Comparison of ENCODE assay signal across 11 cellular contexts in genomic region chr3:113051827-113052226, GRCh38.
A peak's percentile ranks its signal among the peaks of the same experiment; 100 is the strongest.
DNase-seq lines count a peak whose midpoint lies in the region; ATAC-seq, FAIRE-seq and TF ChIP-seq lines count a peak whose summit lies in the region.
"Had no signal": no experiment of that assay in that cellular context is flagged by ENCODE, and none has a peak within 500 bp of the region (broad histone marks: within the 10 kb centered on the region; RNA-seq: fewer than 3 reads in every experiment).

No MANE protein-coding gene starts in this region.

- H4K20me1 ChIP-seq in KMS-11 (ENCODE audit: insufficient read depth) (no peaks in the 10 kb centered on the region), keratinocyte (ENCODE audit: control insufficient read depth, extremely low read depth, insufficient read depth, low read length) (no peaks in the 10 kb centered on the region)

- dilution Hi-C loops in keratinocyte (cut with MboI; ENCODE audit: extremely low pct_ligation_motif_present, low sequenced_read_pairs), result no loop called here

- no peak for ATAC-seq in HG03432 (IDR thresholded peaks at IDR 0.05; ENCODE audit: unreplicated experiment)

- H2AFZ ChIP-seq in KMS-11 (ENCODE audit: low read depth), result peak overlapping the region; percentile 72
- peak overlapping the region; percentile 63 for H2AFZ ChIP-seq in keratinocyte (ENCODE audit: control insufficient read depth, low read length)

- no peak overlapping the region for H3K4me3 ChIP-seq in KMS-11 (IDR thresholded peaks at IDR 0.05; ENCODE audit: insufficient read depth, low read depth, low read length)
- no peak overlapping the region for H3K4me3 ChIP-seq in keratinocyte (ENCODE audit: control insufficient read depth in 2 of 3, extremely low read depth in 1 of 3, insufficient read depth in 2 of 3, low read depth in 1 of 3, low read length in 3 of 3)
- H3K4me3 ChIP-seq in skin epidermis, result peak overlapping the region in 1 of 7 experiments; percentile 8
- H3K4me3 ChIP-seq in effector memory CD4-positive, alpha-beta T cell (ENCODE audit: insufficient read depth, low read depth, low read length, poor library complexity, severe bottlenecking), result no peak overlapping the region
- H3K4me3 ChIP-seq: tibial artery had no signal

- H3K36me3 ChIP-seq in KMS-11 (ENCODE audit: insufficient read depth) (no peaks in the 10 kb centered on the region), keratinocyte (ENCODE audit: control insufficient read depth in 2 of 2, extremely low read depth in 1 of 2, insufficient read depth in 2 of 2, low read length in 2 of 2) (no peaks in the 10 kb centered on the region)
- no peaks in the 10 kb centered on the region for H3K36me3 ChIP-seq in effector memory CD4-positive, alpha-beta T cell (ENCODE audit: control insufficient read depth, insufficient read depth, low read length)
- H3K36me3 ChIP-seq: heart left ventricle, tibial artery had no signal

- no peaks in the 10 kb centered on the region for H3K79me2 ChIP-seq in KMS-11 (ENCODE audit: insufficient read depth, low read depth)
- H3K79me2 ChIP-seq in keratinocyte (ENCODE audit: control insufficient read depth, insufficient read depth, low read length), result no peaks in the 10 kb centered on the region

- TF ChIP-seq CTCF in KMS-11 (conservative IDR thresholded peaks at IDR 0.05; ENCODE audit: low read depth, low read length), result no peak
- no peak for TF ChIP-seq CTCF in keratinocyte (optimal IDR thresholded peaks at IDR 0.05 in 1 of 3, IDR thresholded peaks at IDR 0.05 in 1 of 3, conservative IDR thresholded peaks at IDR 0.05 in 1 of 3; ENCODE audit: extremely low read depth in 1 of 3, insufficient read depth in 2 of 3, low read length in 3 of 3)

- H3K27me3 ChIP-seq in KMS-11 (ENCODE audit: insufficient read depth, low read depth) (no peaks in the 10 kb centered on the region), keratinocyte (ENCODE audit: control insufficient read depth, extremely low read depth, insufficient read depth, low read length) (no peaks in the 10 kb centered on the region)
- H3K27me3 ChIP-seq in effector memory CD4-positive, alpha-beta T cell (replicated peaks; ENCODE audit: control insufficient read depth, insufficient read depth, low read length, poor library complexity, severe bottlenecking), result no peaks in the 10 kb centered on the region
- H3K27me3 ChIP-seq: heart left ventricle, tibial artery had no signal

- no peaks in the 10 kb centered on the region for H3K9me3 ChIP-seq in keratinocyte (ENCODE audit: control insufficient read depth, low read depth, low read length)
- no peaks in the 10 kb centered on the region for H3K9me3 ChIP-seq in effector memory CD4-positive, alpha-beta T cell (ENCODE audit: control insufficient read depth, low read length)
- H3K9me3 ChIP-seq: heart left ventricle, tibial artery had no signal

- peak; percentile 65 for FAIRE-seq in keratinocyte (lab: Jason Lieb, UNC)

- DNase-seq in astrocyte of the hippocampus (ENCODE audit: low read depth, low spot score) (peak; percentile 66), keratinocyte (ENCODE audit: low read depth, low spot score) (no peak), CD1c-positive myeloid dendritic cell (ENCODE audit: extremely low spot score) (no peak)
- no peak for DNase-seq in effector memory CD4-positive, alpha-beta T cell
- no peak for DNase-seq in activated CD4-positive, alpha-beta T cell treated with anti-CD3 and anti-CD28 coated beads, Interleukin-2, amount 50 U/mL, for 1 hour

- H3K4me2 ChIP-seq in KMS-11 (no peak overlapping the region), keratinocyte (ENCODE audit: control insufficient read depth, extremely low read depth, insufficient read depth, low read depth, low read length) (peak overlapping the region; percentile 36)

- no peaks in the 10 kb centered on the region for H3K9me1 ChIP-seq in keratinocyte (ENCODE audit: control insufficient read depth, extremely low read depth, insufficient read depth, low read length)

- H3K27ac ChIP-seq in KMS-11 (no peak overlapping the region), keratinocyte (ENCODE audit: control insufficient read depth, insufficient read depth, low read length) (no peak overlapping the region), skin epidermis (peak overlapping the region in 12 of 21 experiments; percentile 2 to 69 (median 42))
- no peak overlapping the region for H3K27ac ChIP-seq in effector memory CD4-positive, alpha-beta T cell (ENCODE audit: insufficient read depth, low read length, poor library complexity, severe bottlenecking)
- H3K27ac ChIP-seq: coronary artery had no signal

- H3K9ac ChIP-seq in KMS-11 (no peak overlapping the region), keratinocyte (ENCODE audit: control insufficient read depth, extremely low read depth, insufficient read depth, low read length) (no peak overlapping the region)

- H3K4me1 ChIP-seq in KMS-11 (ENCODE audit: low read depth, poor library complexity, severe bottlenecking) (peaks cover 7% of the 10 kb centered on the region), keratinocyte (ENCODE audit: control insufficient read depth, extremely low read depth, insufficient read depth, low read length) (peaks cover 16% of the 10 kb centered on the region)
- peaks cover 4% of the 10 kb centered on the region for H3K4me1 ChIP-seq in effector memory CD4-positive, alpha-beta T cell (ENCODE audit: control insufficient read depth, insufficient read depth, low read length, poor library complexity, severe bottlenecking)

Comparison
In these comparisons a context has a peak if more than half of its experiments do, and no peak if none do; other contexts are left out.
1. H3K27ac ChIP-seq: peak in skin epidermis (12 of 21); none in KMS-11 (single experiment), keratinocyte (single experiment) and effector memory CD4-positive, alpha-beta T cell (single experiment).